8 cellular contexts compared by ENCODE assay signal in genomic region chr21:43361127-43361492, GRCh38.
DNase-seq lines count a peak whose midpoint lies in the region; ATAC-seq, FAIRE-seq and TF ChIP-seq lines count a peak whose summit lies in the region.

No MANE protein-coding gene starts in this region.

- H3K4me3 ChIP-seq in RWPE2 (ENCODE audit: severe bottlenecking) = no peak overlapping the region

- no peaks in the 10 kb centered on the region for H3K27me3 ChIP-seq in RWPE2 (ENCODE audit: insufficient read depth, poor library complexity, severe bottlenecking)

- H3K9me3 ChIP-seq in RWPE2 (ENCODE audit: severe bottlenecking) = no peaks in the 10 kb centered on the region

- H3K9me3 Mint-ChIP-seq in glutamatergic neuron (ENCODE audit: unreplicated experiment) = peaks cover 14% of the 10 kb centered on the region

- peak overlapping the region; percentile 55 for H3K4me3 Mint-ChIP-seq in glutamatergic neuron (ENCODE audit: unreplicated experiment)

- H3K27ac ChIP-seq in RWPE2 (ENCODE audit: poor library complexity, severe bottlenecking) = peak overlapping the region; percentile 88

- FAIRE-seq in RCC 7860 (lab: Jason Lieb, UNC) = no peak

- peak; percentile 39 for DNase-seq in NCI-H2171 treated with DMSO at 0.1 percent for 48 hours (lab: John Stamatoyannopoulos, UW)
- no peak for DNase-seq in NCI-H2171 (lab: John Stamatoyannopoulos, UW)
- DNase-seq in RWPE2 (ENCODE audit: low spot score) = no peak
- peak; percentile 36 for DNase-seq in glutamatergic neuron
- DNase-seq in stimulated activated naive CD8-positive, alpha-beta T cell treated with anti-CD3 and anti-CD28 coated beads, Interleukin-15, Interleukin-2, amounts not matched to agents 100 U/mL and 50 U/mL, for 24 hours = peak; percentile 24
- no peak for DNase-seq in effector CD4-positive, alpha-beta T cell
- no peak for DNase-seq in RCC 7860 (ENCODE audit: low spot score)
- no peak for DNase-seq in activated CD4-positive, CD25-positive, alpha-beta regulatory T cell (lab: John Stamatoyannopoulos, UW)

- no peaks in the 10 kb centered on the region for H3K36me3 Mint-ChIP-seq in glutamatergic neuron (ENCODE audit: unreplicated experiment)

- H3K27me3 Mint-ChIP-seq in glutamatergic neuron (ENCODE audit: unreplicated experiment) = peaks cover 15% of the 10 kb centered on the region

- no peaks in the 10 kb centered on the region for H3K36me3 ChIP-seq in RWPE2 (ENCODE audit: low read depth)

- peaks cover 17% of the 10 kb centered on the region for H3K4me1 ChIP-seq in RWPE2 (ENCODE audit: insufficient read depth, poor library complexity, severe bottlenecking)

- ATAC-seq in RWPE2 (ENCODE audit: low read depth) = no peak
- ATAC-seq in stimulated activated naive CD8-positive, alpha-beta T cell treated with anti-CD3 and anti-CD28 coated beads, Interleukin-15, Interleukin-2, amounts not matched to agents 100 U/mL and 50 U/mL, for 24 hours = no peak

- peak overlapping the region; percentile 87 for H3K27ac Mint-ChIP-seq in glutamatergic neuron (ENCODE audit: unreplicated experiment)

- no peak for TF ChIP-seq CTCF in RWPE2 (IDR thresholded peaks at IDR 0.05; ENCODE audit: poor library complexity, severe bottlenecking)
- no peak for TF ChIP-seq CTCF in glutamatergic neuron (IDR thresholded peaks at IDR 0.05; ENCODE audit: partially characterized antibody, unreplicated experiment)

- peaks cover 29% of the 10 kb centered on the region for H3K4me1 Mint-ChIP-seq in glutamatergic neuron (ENCODE audit: low read depth, unreplicated experiment)

Comparison
In these comparisons a context has a peak if more than half of its experiments do, and no peak if none do; other contexts are left out.
1. DNase-seq: peak in NCI-H2171 treated with DMSO at 0.1 percent for 48 hours (single experiment), glutamatergic neuron (single experiment) and stimulated activated naive CD8-positive, alpha-beta T cell treated with anti-CD3 and anti-CD28 coated beads, Interleukin-15, Interleukin-2, amounts not matched to agents 100 U/mL and 50 U/mL, for 24 hours (single experiment); none in NCI-H2171 (single experiment), RWPE2 (single experiment), effector CD4-positive, alpha-beta T cell (single experiment), RCC 7860 (single experiment) and activated CD4-positive, CD25-positive, alpha-beta regulatory T cell (0 of 4).